ENCODE assay signal across 10 cellular contexts in the genomic region with DNA sequence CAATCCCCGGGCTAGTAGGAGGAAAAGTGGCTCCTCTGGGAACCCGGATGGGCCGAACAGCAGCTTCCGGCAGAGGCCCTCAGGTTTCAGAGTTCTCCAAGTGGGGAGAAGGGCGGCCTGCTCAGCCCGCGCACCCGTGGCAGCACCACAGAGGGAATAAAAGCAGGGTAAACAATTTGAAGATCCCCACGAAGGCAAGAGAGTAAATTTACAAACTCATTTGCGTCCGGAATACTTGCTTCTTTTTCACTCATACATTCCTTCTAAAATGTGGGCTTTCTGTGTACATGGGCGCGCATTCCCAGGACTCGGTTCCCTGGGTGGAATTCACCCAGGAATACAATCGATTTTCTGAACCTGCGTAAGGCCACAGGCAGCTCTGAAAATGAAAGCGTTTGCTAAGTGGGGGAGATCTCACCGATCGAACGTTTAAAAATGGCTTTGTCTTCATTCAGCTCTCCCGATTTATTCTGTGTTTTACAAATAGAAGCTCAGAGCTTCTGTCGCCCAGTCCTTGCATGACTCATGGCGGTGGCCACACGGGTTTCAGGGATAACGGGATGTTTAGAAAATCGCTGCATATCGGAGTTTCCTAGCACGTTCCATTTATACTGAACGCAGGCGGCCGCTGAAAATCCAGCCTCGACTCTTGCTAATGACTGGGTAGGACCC.
DNase-seq lines count a peak whose midpoint lies in the region; ATAC-seq and TF ChIP-seq lines count a peak whose summit lies in the region.
"Had no signal": no experiment of that assay in that cellular context is flagged by ENCODE, and none has a peak within 500 bp of the region (broad histone marks: within the 10 kb centered on the region; RNA-seq: fewer than 3 reads in every experiment).

No MANE protein-coding gene starts in this region.

- DNase-seq in CD4-positive, alpha-beta memory T cell = no peak
- DNase-seq in WTC11 (ENCODE audit: low spot score) (no peak), fibroblast of peridontal ligament (ENCODE audit: extremely low read depth) (peak; percentile 29), psoas muscle (no peak), globus pallidus (ENCODE audit: low spot score) (no peak), retina (no peak), amygdala (lab: John Stamatoyannopoulos, UW) (no peak), endothelial cell (ENCODE audit: low spot score) (no peak)
- DNase-seq: body of pancreas, left colon had no signal

- POLR2A ChIA-PET in CD4-positive, alpha-beta memory T cell (lab: Charles Lee; ENCODE audit: partially characterized antibody) = no interaction called here
- POLR2A ChIA-PET in WTC11 (lab: Charles Lee) = interaction anchor here (0.6 to 1.0 kb wide), 2 partner anchors 40 to 62 kb away, joined by 3 read pairs; no protein-coding TSS in a partner anchor

- WGBS in psoas muscle, 3 donors = 7 to 10% (median 9%) methylated on average over 32 of the region's 32 CpGs

- intact Hi-C loops in CD4-positive, alpha-beta memory T cell (cut with micrococcal nuclease) = no loop called here
- intact Hi-C loops in psoas muscle (cut with DNase I) = no loop called here

- no peaks in the 10 kb centered on the region for H3K9me3 Mint-ChIP-seq in CD4-positive, alpha-beta memory T cell
- H3K9me3 Mint-ChIP-seq in WTC11 = no peaks in the 10 kb centered on the region
- no peaks in the 10 kb centered on the region for H3K9me3 Mint-ChIP-seq in endothelial cell (ENCODE audit: unreplicated experiment)

- ATAC-seq in WTC11 (no peak), psoas muscle (no peak)
- ATAC-seq: body of pancreas, left colon had no signal

- H3K36me3 Mint-ChIP-seq in CD4-positive, alpha-beta memory T cell = peaks cover 0 to 2% of the 10 kb centered on the region in 2 donors
- H3K36me3 Mint-ChIP-seq in WTC11 (no peaks in the 10 kb centered on the region), endothelial cell (ENCODE audit: low read depth, unreplicated experiment) (peaks cover 4% of the 10 kb centered on the region)

- no peaks in the 10 kb centered on the region for H3K36me3 ChIP-seq in CD4-positive, alpha-beta memory T cell (ENCODE audit: insufficient read depth, low read length)
- no peaks in the 10 kb centered on the region for H3K36me3 ChIP-seq in psoas muscle (ENCODE audit: insufficient read depth in 1 of 2, low read depth in 1 of 2)

- H3K9me3 ChIP-seq in CD4-positive, alpha-beta memory T cell (ENCODE audit: control insufficient read depth in 1 of 2, low read length in 2 of 2) = no peaks in the 10 kb centered on the region
- no peaks in the 10 kb centered on the region for H3K9me3 ChIP-seq in psoas muscle
- H3K9me3 ChIP-seq: body of pancreas had no signal

- CTCF ChIA-PET in CD4-positive, alpha-beta memory T cell (lab: Charles Lee; ENCODE audit: partially characterized antibody) = interaction anchor here (1.3 to 1.7 kb wide), 4 partner anchors 9 to 21 kb away, joined by 3 to 5 read pairs (median 4); no protein-coding TSS in a partner anchor
- CTCF ChIA-PET in WTC11 (lab: Charles Lee) = interaction anchor here (0.8 to 3.3 kb wide), 7 partner anchors 8 to 31 kb away, joined by 3 to 19 read pairs (median 5); no protein-coding TSS in a partner anchor

- peak overlapping the region; percentile 89 to 95 (median 90) for H3K4me3 Mint-ChIP-seq in CD4-positive, alpha-beta memory T cell
- peak overlapping the region; percentile 67 for H3K4me3 Mint-ChIP-seq in WTC11
- no peak overlapping the region for H3K4me3 Mint-ChIP-seq in endothelial cell (ENCODE audit: unreplicated experiment)

- no peak overlapping the region for H3K27ac Mint-ChIP-seq in CD4-positive, alpha-beta memory T cell
- H3K27ac Mint-ChIP-seq in WTC11 (no peak overlapping the region), endothelial cell (ENCODE audit: unreplicated experiment) (no peak overlapping the region)

- peak overlapping the region; percentile 30 to 38 for H3K4me3 ChIP-seq in CD4-positive, alpha-beta memory T cell (ENCODE audit: low read length in 2 of 2)
- H3K4me3 ChIP-seq in psoas muscle = peak overlapping the region; percentile 47
- H3K4me3 ChIP-seq: body of pancreas had no signal

- H3K27ac ChIP-seq in CD4-positive, alpha-beta memory T cell (ENCODE audit: low read depth, low read length) = no peak overlapping the region
- H3K27ac ChIP-seq in psoas muscle = no peak overlapping the region
- H3K27ac ChIP-seq: body of pancreas had no signal

- H3K27me3 Mint-ChIP-seq in CD4-positive, alpha-beta memory T cell = peaks cover 77 to 86% of the 10 kb centered on the region in 2 donors
- H3K27me3 Mint-ChIP-seq in WTC11 (ENCODE audit: low read depth) (peaks cover 100% of the 10 kb centered on the region), endothelial cell (ENCODE audit: unreplicated experiment) (peaks cover 34% of the 10 kb centered on the region)

- TF ChIP-seq CTCF in WTC11 (IDR thresholded peaks at IDR 0.05) (no peak), psoas muscle (IDR thresholded peaks at IDR 0.05) (no peak), endothelial cell (IDR thresholded peaks at IDR 0.05; ENCODE audit: unreplicated experiment) (no peak)

- H3K27me3 ChIP-seq in CD4-positive, alpha-beta memory T cell (ENCODE audit: insufficient read depth, low read length) = peaks cover 81% of the 10 kb centered on the region
- peaks cover 0 to 99% (median 65%) of the 10 kb centered on the region in 3 donors for H3K27me3 ChIP-seq in psoas muscle (ENCODE audit: insufficient read depth in 3 of 3, low read length in 2 of 3)

- H3K4me1 ChIP-seq in CD4-positive, alpha-beta memory T cell (ENCODE audit: insufficient read depth, low read length) = peaks cover 48% of the 10 kb centered on the region
- H3K4me1 ChIP-seq in psoas muscle = peaks cover 18% of the 10 kb centered on the region

- peaks cover 23 to 70% (median 43%) of the 10 kb centered on the region in 4 donors for H3K4me1 Mint-ChIP-seq in CD4-positive, alpha-beta memory T cell
- H3K4me1 Mint-ChIP-seq in WTC11 (peaks cover 66% of the 10 kb centered on the region), endothelial cell (ENCODE audit: unreplicated experiment) (peaks cover 22% of the 10 kb centered on the region)

TF ChIP-seq in WTC11, 78 proteins besides CTCF, POLR2A, EP300 and RAD21:
- no peak for TF ChIP-seq MXD4 (CRISPR knock-in tag; IDR thresholded peaks at IDR 0.05; ENCODE audit: borderline replicate concordance)
- TF ChIP-seq TCF7 (CRISPR knock-in tag; IDR thresholded peaks at IDR 0.05; ENCODE audit: low read depth) = no peak
- TF ChIP-seq, protein P1, sequence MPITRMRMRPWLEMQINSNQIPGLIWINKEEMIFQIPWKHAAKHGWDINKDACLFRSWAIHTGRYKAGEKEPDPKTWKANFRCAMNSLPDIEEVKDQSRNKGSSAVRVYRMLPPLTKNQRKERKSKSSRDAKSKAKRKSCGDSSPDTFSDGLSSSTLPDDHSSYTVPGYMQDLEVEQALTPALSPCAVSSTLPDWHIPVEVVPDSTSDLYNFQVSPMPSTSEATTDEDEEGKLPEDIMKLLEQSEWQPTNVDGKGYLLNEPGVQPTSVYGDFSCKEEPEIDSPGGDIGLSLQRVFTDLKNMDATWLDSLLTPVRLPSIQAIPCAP (CRISPR knock-in tag; IDR thresholded peaks at IDR 0.05) = no peak
- TF ChIP-seq NFE2L1 (CRISPR knock-in tag; IDR thresholded peaks at IDR 0.05) = no peak
- no peak for TF ChIP-seq MYBL2 (CRISPR knock-in tag; IDR thresholded peaks at IDR 0.05)
- TF ChIP-seq HMGA2 (CRISPR knock-in tag; IDR thresholded peaks at IDR 0.05) = no peak
- no peak for TF ChIP-seq ZNF121 (CRISPR knock-in tag; IDR thresholded peaks at IDR 0.05)
- TF ChIP-seq, protein P2, sequence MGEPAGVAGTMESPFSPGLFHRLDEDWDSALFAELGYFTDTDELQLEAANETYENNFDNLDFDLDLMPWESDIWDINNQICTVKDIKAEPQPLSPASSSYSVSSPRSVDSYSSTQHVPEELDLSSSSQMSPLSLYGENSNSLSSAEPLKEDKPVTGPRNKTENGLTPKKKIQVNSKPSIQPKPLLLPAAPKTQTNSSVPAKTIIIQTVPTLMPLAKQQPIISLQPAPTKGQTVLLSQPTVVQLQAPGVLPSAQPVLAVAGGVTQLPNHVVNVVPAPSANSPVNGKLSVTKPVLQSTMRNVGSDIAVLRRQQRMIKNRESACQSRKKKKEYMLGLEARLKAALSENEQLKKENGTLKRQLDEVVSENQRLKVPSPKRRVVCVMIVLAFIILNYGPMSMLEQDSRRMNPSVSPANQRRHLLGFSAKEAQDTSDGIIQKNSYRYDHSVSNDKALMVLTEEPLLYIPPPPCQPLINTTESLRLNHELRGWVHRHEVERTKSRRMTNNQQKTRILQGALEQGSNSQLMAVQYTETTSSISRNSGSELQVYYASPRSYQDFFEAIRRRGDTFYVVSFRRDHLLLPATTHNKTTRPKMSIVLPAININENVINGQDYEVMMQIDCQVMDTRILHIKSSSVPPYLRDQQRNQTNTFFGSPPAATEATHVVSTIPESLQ (CRISPR knock-in tag; IDR thresholded peaks at IDR 0.05) = no peak
- TF ChIP-seq, protein P3, sequence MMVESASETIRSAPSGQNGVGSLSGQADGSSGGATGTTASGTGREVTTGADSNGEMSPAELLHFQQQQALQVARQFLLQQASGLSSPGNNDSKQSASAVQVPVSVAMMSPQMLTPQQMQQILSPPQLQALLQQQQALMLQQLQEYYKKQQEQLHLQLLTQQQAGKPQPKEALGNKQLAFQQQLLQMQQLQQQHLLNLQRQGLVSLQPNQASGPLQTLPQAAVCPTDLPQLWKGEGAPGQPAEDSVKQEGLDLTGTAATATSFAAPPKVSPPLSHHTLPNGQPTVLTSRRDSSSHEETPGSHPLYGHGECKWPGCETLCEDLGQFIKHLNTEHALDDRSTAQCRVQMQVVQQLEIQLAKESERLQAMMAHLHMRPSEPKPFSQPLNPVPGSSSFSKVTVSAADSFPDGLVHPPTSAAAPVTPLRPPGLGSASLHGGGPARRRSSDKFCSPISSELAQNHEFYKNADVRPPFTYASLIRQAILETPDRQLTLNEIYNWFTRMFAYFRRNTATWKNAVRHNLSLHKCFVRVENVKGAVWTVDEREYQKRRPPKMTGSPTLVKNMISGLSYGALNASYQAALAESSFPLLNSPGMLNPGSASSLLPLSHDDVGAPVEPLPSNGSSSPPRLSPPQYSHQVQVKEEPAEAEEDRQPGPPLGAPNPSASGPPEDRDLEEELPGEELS (CRISPR knock-in tag; IDR thresholded peaks at IDR 0.05) = no peak
- TF ChIP-seq FOXK1 (CRISPR knock-in tag; IDR thresholded peaks at IDR 0.05) = no peak
- no peak for TF ChIP-seq JAZF1 (CRISPR knock-in tag; IDR thresholded peaks at IDR 0.05)
- TF ChIP-seq JUN (CRISPR knock-in tag; IDR thresholded peaks at IDR 0.05) = no peak
- TF ChIP-seq TP53 (CRISPR knock-in tag; IDR thresholded peaks at IDR 0.05) = no peak
- no peak for TF ChIP-seq NR1H2 (CRISPR knock-in tag; IDR thresholded peaks at IDR 0.05)
- TF ChIP-seq, protein P4, sequence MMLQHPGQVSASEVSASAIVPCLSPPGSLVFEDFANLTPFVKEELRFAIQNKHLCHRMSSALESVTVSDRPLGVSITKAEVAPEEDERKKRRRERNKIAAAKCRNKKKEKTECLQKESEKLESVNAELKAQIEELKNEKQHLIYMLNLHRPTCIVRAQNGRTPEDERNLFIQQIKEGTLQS (CRISPR knock-in tag; conservative IDR thresholded peaks at IDR 0.05) = no peak
- TF ChIP-seq ATF1 (CRISPR knock-in tag; IDR thresholded peaks at IDR 0.05) = no peak
- no peak for TF ChIP-seq RELA (CRISPR knock-in tag; IDR thresholded peaks at IDR 0.05; ENCODE audit: borderline replicate concordance)
